In genomic region chr5:56269216-56269927, GRCh38 we compare ENCODE assay signal across 9 cellular contexts. TPM values are rescaled to one million over a fixed set of nuclear protein-coding genes. Genes with fewer than 3 reads are reported as not detected.
DNase-seq lines count a peak whose midpoint lies in the region; ATAC-seq and TF ChIP-seq lines count a peak whose summit lies in the region.
"Had no signal": no experiment of that assay in that cellular context is flagged by ENCODE, and none has a peak within 500 bp of the region (broad histone marks: within the 10 kb centered on the region; RNA-seq: fewer than 3 reads in every experiment).

No MANE protein-coding gene starts in this region.

- peak; percentile 38 to 54 for ATAC-seq in activated T-cell treated with anti-CD3 and anti-CD28 coated beads, Interleukin-2, amount 50 U/mL, for 72 hours (replicated peaks in 1 of 2)
- peak; percentile 51 for ATAC-seq in HG03439 (IDR thresholded peaks at IDR 0.05; ENCODE audit: unreplicated experiment)
- peak; percentile 23 for ATAC-seq in esophagus mucosa
- ATAC-seq in omental fat pad (ENCODE audit: low FRiP score), result peak; percentile 31
- no peak for ATAC-seq in GM21367 (IDR thresholded peaks at IDR 0.05; ENCODE audit: unreplicated experiment)
- ATAC-seq in GM18909 (IDR thresholded peaks at IDR 0.05; ENCODE audit: poor library complexity, unreplicated experiment), result no peak

- H3K4me1 Mint-ChIP-seq in activated T-cell treated with anti-CD3 and anti-CD28 coated beads, Interleukin-2, amount 50 U/mL, for 72 hours (ENCODE audit: low read depth), result peaks cover 25% of the 10 kb centered on the region

- peak overlapping the region in 1 of 2 donors; percentile 50 for H3K4me3 Mint-ChIP-seq in activated T-cell treated with anti-CD3 and anti-CD28 coated beads, Interleukin-2, amount 50 U/mL, for 72 hours
- H3K4me3 Mint-ChIP-seq: activated naive CD8-positive, alpha-beta T cell treated with anti-CD3 and anti-CD28 coated beads, Interleukin-2, amount 10 ng/mL, durations not matched to agents 7 days and 5 days had no signal

- H3K27ac Mint-ChIP-seq in activated T-cell treated with anti-CD3 and anti-CD28 coated beads, Interleukin-2, amount 50 U/mL, for 72 hours, result peak overlapping the region; percentile 73
- H3K27ac Mint-ChIP-seq: activated naive CD8-positive, alpha-beta T cell treated with anti-CD3 and anti-CD28 coated beads, Interleukin-2, amount 10 ng/mL, durations not matched to agents 7 days and 5 days had no signal

- peak; percentile 20 to 34 for DNase-seq in activated T-cell treated with anti-CD3 and anti-CD28 coated beads, Interleukin-2, amount 50 U/mL, for 72 hours
- DNase-seq in activated T-cell treated with anti-CD3 and anti-CD28 coated beads, Interleukin-2, amount 50 U/mL, for 48 hours, result no peak
- peak; percentile 71 for DNase-seq in SKM-1 treated with dmso at 0.1 percent for 144 hours (lab: John Stamatoyannopoulos, UW; ENCODE audit: unreplicated experiment)
- DNase-seq in omental fat pad (ENCODE audit: low spot score), result no peak
- DNase-seq: activated naive CD8-positive, alpha-beta T cell treated with anti-CD3 and anti-CD28 coated beads, Interleukin-2, amount 10 ng/mL, durations not matched to agents 7 days and 5 days had no signal

- H3K9me3 Mint-ChIP-seq in activated T-cell treated with anti-CD3 and anti-CD28 coated beads, Interleukin-2, amount 50 U/mL, for 72 hours, result no peaks in the 10 kb centered on the region
- H3K9me3 Mint-ChIP-seq: activated naive CD8-positive, alpha-beta T cell treated with anti-CD3 and anti-CD28 coated beads, Interleukin-2, amount 10 ng/mL, durations not matched to agents 7 days and 5 days had no signal

- no peaks in the 10 kb centered on the region for H3K36me3 Mint-ChIP-seq in activated T-cell treated with anti-CD3 and anti-CD28 coated beads, Interleukin-2, amount 50 U/mL, for 72 hours (ENCODE audit: insufficient read depth in 2 of 2)
- H3K36me3 Mint-ChIP-seq: activated naive CD8-positive, alpha-beta T cell treated with anti-CD3 and anti-CD28 coated beads, Interleukin-2, amount 10 ng/mL, durations not matched to agents 7 days and 5 days had no signal

- H3K27me3 Mint-ChIP-seq in activated T-cell treated with anti-CD3 and anti-CD28 coated beads, Interleukin-2, amount 50 U/mL, for 72 hours (ENCODE audit: low read depth), result peaks cover 7% of the 10 kb centered on the region

- no peak for TF ChIP-seq CTCF in omental fat pad (IDR thresholded peaks at IDR 0.05)

RNA-seq across cellular contexts. Expression of gene ANKRD55, which starts 36.2 kb away (rescaled TPM):
- total RNA-seq in activated T-cell treated with anti-CD3 and anti-CD28 coated beads, Interleukin-2, amount 50 U/mL, for 72 hours, result 1 to 10 TPM in 1 of 2 donors, under 1 TPM in 1; 0.74 to 3.4 TPM
- not detected for total RNA-seq in esophagus mucosa
- total RNA-seq in omental fat pad, result under 1 TPM in 2 of 4 donors, not detected in 2; 0.44 to 0.46 TPM

Comparison
In these comparisons a context has a peak if more than half of its experiments do, and no peak if none do; other contexts are left out.
1. DNase-seq: peak in activated T-cell treated with anti-CD3 and anti-CD28 coated beads, Interleukin-2, amount 50 U/mL, for 72 hours (2 of 2) and SKM-1 treated with dmso at 0.1 percent for 144 hours (single experiment); none in activated T-cell treated with anti-CD3 and anti-CD28 coated beads, Interleukin-2, amount 50 U/mL, for 48 hours (0 of 2) and omental fat pad (single experiment).
2. ATAC-seq: peak in activated T-cell treated with anti-CD3 and anti-CD28 coated beads, Interleukin-2, amount 50 U/mL, for 72 hours (2 of 2), HG03439 (single experiment), esophagus mucosa (single experiment) and omental fat pad (single experiment); none in GM21367 (single experiment) and GM18909 (single experiment).